23 cellular contexts compared by ENCODE assay signal in genomic region chr7:129394101-129394500, GRCh38. TPM values are rescaled to one million over a fixed set of nuclear protein-coding genes. Genes with fewer than 3 reads are reported as not detected.
DNase-seq lines count a peak whose midpoint lies in the region; ATAC-seq and TF ChIP-seq lines count a peak whose summit lies in the region.
"Had no signal": no experiment of that assay in that cellular context is flagged by ENCODE, and none has a peak within 500 bp of the region (broad histone marks: within the 10 kb centered on the region; RNA-seq: fewer than 3 reads in every experiment).

No MANE protein-coding gene starts in this region.

- no peak for TF ChIP-seq POLR2A in adrenal gland (IDR thresholded peaks at IDR 0.05)

- TF ChIP-seq CTCF in adrenal gland (IDR thresholded peaks at IDR 0.05): no peak

- no peaks in the 10 kb centered on the region for H3K27me3 ChIP-seq in adrenal gland
- H3K27me3 ChIP-seq in skeletal muscle tissue (ENCODE audit: control insufficient read depth in 3 of 3, insufficient read depth in 3 of 3, low read length in 3 of 3): no peaks in the 10 kb centered on the region
- H3K27me3 ChIP-seq: Peyer's patch had no signal

- H3K4me1 ChIP-seq in adrenal gland (replicated peaks in 1 of 2) (peaks cover 9 to 10% of the 10 kb centered on the region in 2 donors), skeletal muscle tissue (ENCODE audit: control insufficient read depth in 3 of 3, insufficient read depth in 3 of 3, low read length in 3 of 3) (peaks cover 10 to 25% (median 19%) of the 10 kb centered on the region in 3 donors)
- H3K4me1 ChIP-seq: Peyer's patch had no signal

- H3K9me3 ChIP-seq in adrenal gland (replicated peaks in 1 of 3) (no peaks in the 10 kb centered on the region), skeletal muscle tissue (ENCODE audit: control insufficient read depth in 3 of 3, low read length in 3 of 3) (no peaks in the 10 kb centered on the region)
- H3K9me3 ChIP-seq: Peyer's patch had no signal

- DNase-seq in Caki2 (ENCODE audit: low read depth): peak; percentile 62
- peak; percentile 53 to 82 (median 77) for DNase-seq in adrenal gland
- DNase-seq in left colon: no peak
- DNase-seq in GF-D8 (lab: John Stamatoyannopoulos, UW): no peak
- no peak for DNase-seq in COLO829 (ENCODE audit: low spot score)
- DNase-seq: DMS79; GM23248; H9; KBM-7; NCI-H1105; NCI-H146; NCI-H2029; NCI-H2227 treated with DMSO at 0.1 percent for 48 hours; NCI-H524; NCI-H774; NK-92 treated with Interleukin-12 subunit alpha and Interleukin-12 subunit beta, amount 100 ng/mL, for 24 hours; Peyer's patch had no signal

- intact Hi-C loops in adrenal gland (cut with DNase I) (no loop called here), left colon (cut with DNase I, micrococcal nuclease) (no loop called here)

- in situ Hi-C loops in Caki2 (cut with HindIII; ENCODE audit: low pct_unique_long_range_greater_than_20kb, low sequenced_read_pairs): no loop called here

- H3K9ac ChIP-seq in skeletal muscle tissue (ENCODE audit: low read depth in 1 of 3, low read length in 3 of 3): no peak overlapping the region
- H3K9ac ChIP-seq: GM23248 had no signal

- ATAC-seq in left colon (peak; percentile 70), GM21360 (IDR thresholded peaks at IDR 0.05; ENCODE audit: unreplicated experiment) (no peak)
- ATAC-seq: GM12878, HepG2, Right ventricle myocardium inferior had no signal

- peak overlapping the region in 2 of 5 donors; percentile 19 to 46 for H3K27ac ChIP-seq in adrenal gland
- peak overlapping the region; percentile 57 for H3K27ac ChIP-seq in skeletal muscle tissue (ENCODE audit: low read depth, low read length)
- H3K27ac ChIP-seq: GM23248, HL-60, Peyer's patch had no signal

- 52 to 69% (median 58%) methylated on average over 4 of the region's 4 CpGs for WGBS in adrenal gland, 4 donors

- no peaks in the 10 kb centered on the region for H3K36me3 ChIP-seq in adrenal gland (replicated peaks in 1 of 2)
- peaks cover 0 to 7% (median 0%) of the 10 kb centered on the region in 3 donors for H3K36me3 ChIP-seq in skeletal muscle tissue (ENCODE audit: control insufficient read depth in 3 of 3, insufficient read depth in 3 of 3, low read length in 3 of 3)

- H3K4me3 ChIP-seq in adrenal gland (no peak overlapping the region), skeletal muscle tissue (ENCODE audit: low read length in 3 of 3) (no peak overlapping the region)
- H3K4me3 ChIP-seq: GM12878, GM23248, Peyer's patch had no signal

RNA-seq across cellular contexts. Expression of gene STRIP2, which starts 40.1 kb away (rescaled TPM):
- total RNA-seq in Caki2 (2014; rRNA removed; shearing (Covaris generic); ENCODE audit: low replicate concordance): 1.7 and 1.9 TPM in 2 replicates
- 10 to 100 TPM in 1 of 8 donors, 1 to 10 TPM in 6, under 1 TPM in 1; 0.67 to 10.1 (median 4.1) TPM for total RNA-seq in adrenal gland
- polyA plus RNA-seq in adrenal gland: 1 to 10 TPM; 1.0 to 2.7 (median 2.5) TPM
- 1 to 10 TPM in 1 of 2 donors, under 1 TPM in 1; 0.28 to 2.4 TPM for total RNA-seq in left colon
- total RNA-seq in skeletal muscle tissue: 5.2 TPM

Comparison
In these comparisons a context has a peak if more than half of its experiments do, and no peak if none do; other contexts are left out.
1. DNase-seq: peak in Caki2 (single experiment) and adrenal gland (7 of 7); none in left colon (0 of 2), GF-D8 (single experiment) and COLO829 (single experiment).